ENCODE assay signal across 13 cellular contexts in genomic region chr19:15129856-15130580, GRCh38. TPM values are rescaled to one million over a fixed set of nuclear protein-coding genes. Genes with fewer than 3 reads are reported as not detected.
DNase-seq lines count a peak whose midpoint lies in the region; ATAC-seq lines count a peak whose summit lies in the region.
"Had no signal": no experiment of that assay in that cellular context is flagged by ENCODE, and none has a peak within 500 bp of the region (broad histone marks: within the 10 kb centered on the region; RNA-seq: fewer than 3 reads in every experiment).

No MANE protein-coding gene starts in this region.

- H3K4me1 Mint-ChIP-seq in stimulated activated effector memory CD8-positive, alpha-beta T cell treated with anti-CD3 and anti-CD28 coated beads, Interleukin-12 subunit alpha, Interleukin-12 subunit beta, amount 100 ng/mL, for 72 hours: peaks cover 13% of the 10 kb centered on the region

- DNase-seq in NCI-H748 (lab: John Stamatoyannopoulos, UW; ENCODE audit: unreplicated experiment) (peak; percentile 3), NCI-H748 treated with DMSO at 0.1 percent for 48 hours (lab: John Stamatoyannopoulos, UW) (no peak), activated T-cell treated with anti-CD3 and anti-CD28 coated beads for 24 hours (ENCODE audit: low read depth) (peak; percentile 25), islet precursor cell (peak; percentile 74), dermis blood vessel endothelial cell (no peak)
- peak; percentile 27 for DNase-seq in stimulated activated naive CD4-positive, alpha-beta T cell treated with Interleukin-2 at 50 U/mL for 16 hours (lab: John Stamatoyannopoulos, UW)
- no peak for DNase-seq in stimulated activated effector memory CD8-positive, alpha-beta T cell treated with anti-CD3 and anti-CD28 coated beads, Interleukin-12 subunit alpha, Interleukin-12 subunit beta, amount 100 ng/mL, for 72 hours (ENCODE audit: low spot score in 2 of 2)
- DNase-seq: NCI-H187, substantia nigra had no signal

- H3K27ac Mint-ChIP-seq in stimulated activated effector memory CD8-positive, alpha-beta T cell treated with anti-CD3 and anti-CD28 coated beads, Interleukin-12 subunit alpha, Interleukin-12 subunit beta, amount 100 ng/mL, for 72 hours: no peak overlapping the region

- no peaks in the 10 kb centered on the region for H3K9me3 Mint-ChIP-seq in stimulated activated effector memory CD8-positive, alpha-beta T cell treated with anti-CD3 and anti-CD28 coated beads, Interleukin-12 subunit alpha, Interleukin-12 subunit beta, amount 100 ng/mL, for 72 hours

- H3K36me3 Mint-ChIP-seq in stimulated activated effector memory CD8-positive, alpha-beta T cell treated with anti-CD3 and anti-CD28 coated beads, Interleukin-12 subunit alpha, Interleukin-12 subunit beta, amount 100 ng/mL, for 72 hours: peaks cover 10% of the 10 kb centered on the region

- ATAC-seq in GM19023 (IDR thresholded peaks at IDR 0.05; ENCODE audit: unreplicated experiment): no peak
- no peak for ATAC-seq in stimulated activated effector memory CD8-positive, alpha-beta T cell treated with anti-CD3 and anti-CD28 coated beads, Interleukin-12 subunit alpha, Interleukin-12 subunit beta, amount 100 ng/mL, for 72 hours
- ATAC-seq: right lobe of liver had no signal

- no peak overlapping the region for H3K4me3 Mint-ChIP-seq in stimulated activated effector memory CD8-positive, alpha-beta T cell treated with anti-CD3 and anti-CD28 coated beads, Interleukin-12 subunit alpha, Interleukin-12 subunit beta, amount 100 ng/mL, for 72 hours

RNA-seq across cellular contexts. Expression of gene SYDE1, which starts 22.8 kb away (rescaled TPM):
- 22.5 and 22.6 TPM in 2 replicates for total RNA-seq in dermis blood vessel endothelial cell

RNA-seq across cellular contexts. Expression of gene OR1I1, which starts 48.0 kb away (rescaled TPM):
- not detected in 2 replicates for total RNA-seq in dermis blood vessel endothelial cell
- total RNA-seq: A172, fibroblast of villous mesenchyme, right lobe of liver had no signal

Comparison
In these comparisons a context has a peak if more than half of its experiments do, and no peak if none do; other contexts are left out.
1. DNase-seq: peak in NCI-H748 (single experiment), activated T-cell treated with anti-CD3 and anti-CD28 coated beads for 24 hours (single experiment), islet precursor cell (single experiment) and stimulated activated naive CD4-positive, alpha-beta T cell treated with Interleukin-2 at 50 U/mL for 16 hours (single experiment); none in NCI-H748 treated with DMSO at 0.1 percent for 48 hours (single experiment), dermis blood vessel endothelial cell (single experiment) and stimulated activated effector memory CD8-positive, alpha-beta T cell treated with anti-CD3 and anti-CD28 coated beads, Interleukin-12 subunit alpha, Interleukin-12 subunit beta, amount 100 ng/mL, for 72 hours (0 of 2).